Comparison of ENCODE assay signal across 8 cellular contexts in genomic region chr7:150977382-150978135, GRCh38. TPM values are rescaled to one million over a fixed set of nuclear protein-coding genes. Genes with fewer than 3 reads are reported as not detected.
DNase-seq lines count a peak whose midpoint lies in the region; ATAC-seq and TF ChIP-seq lines count a peak whose summit lies in the region.

No MANE protein-coding gene starts in this region.

- no CpG with 5 or more reads among the region's 65 CpGs for WGBS in gastroesophageal sphincter (ENCODE audit: low coverage in 1 of 2), 2 donors

- H3K36me3 ChIP-seq in gastroesophageal sphincter: no peaks in the 10 kb centered on the region

- CTCF ChIA-PET in HEK293T (lab: Yijun Ruan, JAX): interaction anchor here (0.9 to 1.5 kb wide), 5 partner anchors 13 to 134 kb away, joined by 3 to 5 read pairs (median 4); no protein-coding TSS in a partner anchor

- TF ChIP-seq CTCF in gastroesophageal sphincter (IDR thresholded peaks at IDR 0.05): no peak

- peaks cover 0 to 80% (median 23%) of the 10 kb centered on the region in 3 donors for H3K4me1 ChIP-seq in gastroesophageal sphincter

- no peak for TF ChIP-seq EP300 in gastroesophageal sphincter (IDR thresholded peaks at IDR 0.05)

- POLR2A ChIA-PET in HEK293T (lab: Yijun Ruan, JAX): interaction anchor here (1.6 kb wide), 1 partner anchor 51 kb away, joined by 4 read pairs; the partner anchor contains the start of gene ABCB8

- TF ChIP-seq POLR2A in gastroesophageal sphincter (IDR thresholded peaks at IDR 0.05): no peak

- H3K27me3 ChIP-seq in gastroesophageal sphincter: peaks cover 38% of the 10 kb centered on the region

- H3K4me3 ChIP-seq in gastroesophageal sphincter: peak overlapping the region; percentile 60 to 70
- H3K4me3 ChIP-seq in skeletal muscle cell (ENCODE audit: low read depth, low read length): peak overlapping the region; percentile 29

- no peaks in the 10 kb centered on the region for H3K9me3 ChIP-seq in gastroesophageal sphincter

- H3K27ac ChIP-seq in gastroesophageal sphincter: peak overlapping the region; percentile 21 to 89 (median 86)

- DNase-seq in NCI-H526 (lab: John Stamatoyannopoulos, UW) (peak; percentile 17 to 72), NCI-H526 treated with DMSO at 0.1 percent for 48 hours (lab: John Stamatoyannopoulos, UW) (no peak), NCI-H69 (lab: John Stamatoyannopoulos, UW) (peak; percentile 62), skeletal muscle cell (ENCODE audit: low read depth) (no peak), HEK293T (ENCODE audit: extremely low spot score) (no peak)
- no peak for DNase-seq in effector CD4-positive, alpha-beta T cell

- ATAC-seq in gastroesophageal sphincter (no peak), GM19328 (IDR thresholded peaks at IDR 0.05; ENCODE audit: unreplicated experiment) (no peak)

TF ChIP-seq in HEK293T, 16 proteins besides CTCF, POLR2A, EP300 and RAD21:
- TF ChIP-seq SP1 (IDR thresholded peaks at IDR 0.05) (no peak), ZNF384 (IDR thresholded peaks at IDR 0.05) (no peak), SUZ12 (IDR thresholded peaks at IDR 0.05) (no peak), L3MBTL2 (conservative IDR thresholded peaks at IDR 0.05) (no peak), TARDBP (IDR thresholded peaks at IDR 0.05) (no peak)

RNA-seq across cellular contexts. Expression of gene KCNH2, which starts 0.6 kb away (rescaled TPM):
- 10 to 100 TPM; 26.6 to 63.8 (median 36.3) TPM for total RNA-seq in gastroesophageal sphincter

RNA-seq across cellular contexts. Expression of gene NOS3, which starts 13.3 kb away (rescaled TPM):
- 10 to 100 TPM in 2 of 4 donors, 1 to 10 TPM in 2; 6.8 to 29.4 (median 13.5) TPM for total RNA-seq in gastroesophageal sphincter

RNA-seq across cellular contexts. Expression of gene ATG9B, which starts 46.7 kb away (rescaled TPM):
- total RNA-seq in gastroesophageal sphincter: under 1 TPM in 2 of 4 donors, not detected in 2; 0.15 to 0.31 TPM

RNA-seq across cellular contexts. Expression of gene ABCB8, which starts 50.7 kb away (rescaled TPM):
- 10 to 100 TPM; 13.2 to 33.0 (median 18.8) TPM for total RNA-seq in gastroesophageal sphincter

Comparison
In these comparisons a context has a peak if more than half of its experiments do, and no peak if none do; other contexts are left out.
1. DNase-seq: peak in NCI-H526 (2 of 2) and NCI-H69 (single experiment); none in NCI-H526 treated with DMSO at 0.1 percent for 48 hours (single experiment), skeletal muscle cell (single experiment), effector CD4-positive, alpha-beta T cell (single experiment) and HEK293T (single experiment).